10 cellular contexts compared by ENCODE assay signal in genomic region chr15:78620839-78621421, GRCh38. TPM values are rescaled to one million over a fixed set of nuclear protein-coding genes. Genes with fewer than 3 reads are reported as not detected.
A peak's percentile ranks its signal among the peaks of the same experiment; 100 is the strongest.
DNase-seq lines count a peak whose midpoint lies in the region; ATAC-seq lines count a peak whose summit lies in the region.
"Had no signal": no experiment of that assay in that cellular context is flagged by ENCODE, and none has a peak within 500 bp of the region (broad histone marks: within the 10 kb centered on the region; RNA-seq: fewer than 3 reads in every experiment).

Gene CHRNA3, minus strand, starts transcription at chr15:78620996. Its CDS starts 202 bp downstream, at chr15:78620794.

- DNase-seq in NCI-H82 (lab: John Stamatoyannopoulos, UW) (peak; percentile 32), NCI-H82 treated with DMSO at 0.1 percent for 48 hours (lab: John Stamatoyannopoulos, UW; ENCODE audit: unreplicated experiment) (no peak), SK-N-DZ (ENCODE audit: low spot score) (peak; percentile 66), iPS-NIHi11 (ENCODE audit: low spot score) (peak; percentile 78), RPMI8226 (no peak)
- DNase-seq: dermis blood vessel endothelial cell; stimulated activated naive CD4-positive, alpha-beta T cell had no signal

- peaks cover 36 to 45% (median 43%) of the 10 kb centered on the region in 3 donors for H3K27me3 ChIP-seq in skeletal muscle tissue (ENCODE audit: control insufficient read depth in 3 of 3, insufficient read depth in 3 of 3, low read length in 3 of 3)

- H3K9me3 ChIP-seq in skeletal muscle tissue (ENCODE audit: control insufficient read depth in 3 of 3, low read length in 3 of 3), result no peaks in the 10 kb centered on the region

- H3K4me3 ChIP-seq in skeletal muscle tissue (ENCODE audit: low read length in 3 of 3), result peak within 1 kb of the TSS in 2 of 3 donors; percentile 35 to 43

- no peak within 1 kb of the TSS for H3K27ac ChIP-seq in skeletal muscle tissue (ENCODE audit: low read depth, low read length)

- peaks cover 0 to 21% (median 16%) of the 10 kb centered on the region in 3 donors for H3K4me1 ChIP-seq in skeletal muscle tissue (ENCODE audit: control insufficient read depth in 3 of 3, insufficient read depth in 3 of 3, low read length in 3 of 3)

- peak within 1 kb of the TSS in 1 of 3 donors; percentile 3 for H3K9ac ChIP-seq in skeletal muscle tissue (ENCODE audit: low read depth in 1 of 3, low read length in 3 of 3)

- no peaks in the 10 kb centered on the region for H3K36me3 ChIP-seq in skeletal muscle tissue (ENCODE audit: control insufficient read depth in 3 of 3, insufficient read depth in 3 of 3, low read length in 3 of 3)

- ATAC-seq in HG03354 (IDR thresholded peaks at IDR 0.05; ENCODE audit: poor library complexity, severe bottlenecking, unreplicated experiment) (no peak), HG03108 (IDR thresholded peaks at IDR 0.05; ENCODE audit: unreplicated experiment) (no peak)

RNA-seq across cellular contexts. Expression of gene CHRNA3, which starts in this region (rescaled TPM):
- polyA plus RNA-seq in SK-N-DZ (2014; cell fraction: cytosol; rRNA removed), result 171 and 197 TPM in 2 replicates
- 241 and 272 TPM in 2 replicates for polyA plus RNA-seq in SK-N-DZ (2014; cell fraction: nucleus; rRNA removed)
- not detected for total RNA-seq in skeletal muscle tissue
- total RNA-seq: dermis blood vessel endothelial cell had no signal

Comparison
In these comparisons a context has a peak if more than half of its experiments do, and no peak if none do; other contexts are left out.
1. DNase-seq: peak in NCI-H82 (single experiment), SK-N-DZ (single experiment) and iPS-NIHi11 (single experiment); none in NCI-H82 treated with DMSO at 0.1 percent for 48 hours (single experiment) and RPMI8226 (single experiment).